Comparison of ENCODE assay signal across 23 cellular contexts in genomic region chr16:46848768-46849764, GRCh38. TPM values are rescaled to one million over a fixed set of nuclear protein-coding genes. Genes with fewer than 3 reads are reported as not detected.
DNase-seq lines count a peak whose midpoint lies in the region; ATAC-seq, FAIRE-seq and TF ChIP-seq lines count a peak whose summit lies in the region.
"Had no signal": no experiment of that assay in that cellular context is flagged by ENCODE, and none has a peak within 500 bp of the region (broad histone marks: within the 10 kb centered on the region; RNA-seq: fewer than 3 reads in every experiment).

No MANE protein-coding gene starts in this region.

- no peak for TF ChIP-seq EP300 in esophagus muscularis mucosa (IDR thresholded peaks at IDR 0.05)

- H3K4me3 ChIP-seq in H7 (ENCODE audit: insufficient read depth, low read depth, low read length) (no peak overlapping the region), esophagus muscularis mucosa (no peak overlapping the region)

- H3K4me1 Mint-ChIP-seq in type B pancreatic cell (ENCODE audit: unreplicated experiment), result peaks cover 23% of the 10 kb centered on the region

- H3K4me1 ChIP-seq in esophagus muscularis mucosa, result peaks cover 0 to 8% (median 4%) of the 10 kb centered on the region in 4 donors

- ATAC-seq in GM18858 (IDR thresholded peaks at IDR 0.05; ENCODE audit: unreplicated experiment), result no peak
- ATAC-seq: CD8-positive, alpha-beta T cell; Panc1 had no signal

- no peaks in the 10 kb centered on the region for H3K36me3 ChIP-seq in H7 (replicated peaks; ENCODE audit: control insufficient read depth, insufficient read depth, low read length)
- no peaks in the 10 kb centered on the region for H3K36me3 ChIP-seq in esophagus muscularis mucosa

- no peaks in the 10 kb centered on the region for H3K36me3 Mint-ChIP-seq in type B pancreatic cell
- H3K36me3 Mint-ChIP-seq: CD8-positive, alpha-beta T cell had no signal

- H3K9me3 Mint-ChIP-seq in type B pancreatic cell, result no peaks in the 10 kb centered on the region
- H3K9me3 Mint-ChIP-seq: CD8-positive, alpha-beta T cell; H9; HFFc6 had no signal

- no peak overlapping the region for H3K27ac Mint-ChIP-seq in type B pancreatic cell
- H3K27ac Mint-ChIP-seq: B cell; CD8-positive, alpha-beta T cell; H9; HFFc6 had no signal

- TF ChIP-seq POLR2A in esophagus muscularis mucosa (IDR thresholded peaks at IDR 0.05; ENCODE audit: low read depth), result no peak

- H3K4me3 Mint-ChIP-seq in type B pancreatic cell, result no peak overlapping the region
- H3K4me3 Mint-ChIP-seq: B cell; CD8-positive, alpha-beta T cell; H9; HFFc6 had no signal

- no peak for TF ChIP-seq CTCF in esophagus muscularis mucosa (IDR thresholded peaks at IDR 0.05)
- no peak for TF ChIP-seq CTCF in type B pancreatic cell (conservative IDR thresholded peaks at IDR 0.05)

- H3K27me3 Mint-ChIP-seq in type B pancreatic cell, result no peaks in the 10 kb centered on the region
- H3K27me3 Mint-ChIP-seq: B cell had no signal

- no peaks in the 10 kb centered on the region for H3K9me3 ChIP-seq in esophagus muscularis mucosa
- H3K9me3 ChIP-seq: Caco-2 had no signal

- H3K27me3 ChIP-seq in H7 (ENCODE audit: control insufficient read depth, insufficient read depth, low read length) (no peaks in the 10 kb centered on the region), esophagus muscularis mucosa (peaks cover 0 to 18% (median 2%) of the 10 kb centered on the region in 4 donors)

- no peak for FAIRE-seq in RCC 7860 (lab: Jason Lieb, UNC)
- FAIRE-seq: G401.6 had no signal

- intact Hi-C loops in esophagus muscularis mucosa (cut with DNase I), result no loop called here

- 83% methylated on average over 5 of the region's 5 CpGs for WGBS in esophagus muscularis mucosa

- H3K27ac ChIP-seq in esophagus muscularis mucosa (replicated peaks in 1 of 4), result no peak overlapping the region
- H3K27ac ChIP-seq: C4-2B had no signal

- DNase-seq in H7, result peak; percentile 29
- DNase-seq in NCI-H146 treated with DMSO at 0.1 percent for 48 hours (lab: John Stamatoyannopoulos, UW; ENCODE audit: unreplicated experiment), result peak; percentile 3
- peak; percentile 42 for DNase-seq in esophagus muscularis mucosa (ENCODE audit: extremely low spot score)
- DNase-seq in type B pancreatic cell (ENCODE audit: extremely low spot score, unreplicated experiment), result peak; percentile 37
- DNase-seq in NCI-H2171 treated with DMSO at 0.1 percent for 48 hours (lab: John Stamatoyannopoulos, UW), result no peak
- no peak for DNase-seq in RCC 7860 (ENCODE audit: low spot score)
- DNase-seq: Caco-2; CD8-positive, alpha-beta T cell; H9; HFFc6; KBM-7; MV-4-11; NCI-H1105; NCI-H1436 treated with DMSO at 0.1 percent for 48 hours; NCI-H2029; NCI-H2227 treated with DMSO at 0.1 percent for 48 hours; NCI-H526 treated with DMSO at 0.1 percent for 48 hours; SHP77 treated with DMSO at 0.1 percent for 48 hours had no signal

RNA-seq across cellular contexts. Expression of gene C16orf87, which starts 18.1 kb away (rescaled TPM):
- total RNA-seq in H7 (2014; rRNA removed; shearing (Covaris generic)), result 18.8 and 22.5 TPM in 2 replicates
- total RNA-seq in esophagus muscularis mucosa (10 to 100 TPM in 1 of 4 donors, 1 to 10 TPM in 3; 7.0 to 11.2 (median 8.6) TPM), type B pancreatic cell (ENCODE audit: low replicate concordance) (11.5 and 14.3 TPM in 2 replicates)

RNA-seq across cellular contexts. Expression of gene GPT2, which starts 35.1 kb away (rescaled TPM):
- total RNA-seq in H7 (2014; rRNA removed; shearing (Covaris generic)), result 56.8 and 63.2 TPM in 2 replicates
- total RNA-seq in esophagus muscularis mucosa, result 1 to 10 TPM; 2.5 to 5.7 (median 3.6) TPM
- total RNA-seq in type B pancreatic cell (ENCODE audit: low replicate concordance), result 28.6 and 47.8 TPM in 2 replicates

Comparison
In these comparisons a context has a peak if more than half of its experiments do, and no peak if none do; other contexts are left out.
1. DNase-seq: peak in H7 (single experiment), NCI-H146 treated with DMSO at 0.1 percent for 48 hours (single experiment), esophagus muscularis mucosa (single experiment) and type B pancreatic cell (single experiment); none in NCI-H2171 treated with DMSO at 0.1 percent for 48 hours (single experiment) and RCC 7860 (single experiment).